Comparison of ENCODE assay signal across 21 cellular contexts in genomic region chr2:200929334-200930249, GRCh38. TPM values are rescaled to one million over a fixed set of nuclear protein-coding genes. Genes with fewer than 3 reads are reported as not detected.
DNase-seq lines count a peak whose midpoint lies in the region; ATAC-seq, FAIRE-seq and TF ChIP-seq lines count a peak whose summit lies in the region.
"Had no signal": no experiment of that assay in that cellular context is flagged by ENCODE, and none has a peak within 500 bp of the region (broad histone marks: within the 10 kb centered on the region; RNA-seq: fewer than 3 reads in every experiment).

No MANE protein-coding gene starts in this region.

- H3F3A ChIP-seq in PC-3 (ENCODE audit: low read length, unreplicated experiment): no peaks in the 10 kb centered on the region

- H3K27ac Mint-ChIP-seq in activated CD8-positive, alpha-beta memory T cell treated with anti-CD3 and anti-CD28 coated beads, Interleukin-2, amount 10 ng/mL, durations not matched to agents 7 days and 5 days: peak overlapping the region; percentile 19
- H3K27ac Mint-ChIP-seq in nephron progenitor cell: peak overlapping the region; percentile 11
- H3K27ac Mint-ChIP-seq: T-helper 2 cell treated with Interferon-gamma antibody and Interleukin-4, amounts not matched to agents 5 μg/mL and 100 μg/mL, for 36 hours had no signal

- H3K4me2 ChIP-seq in PC-3 (ENCODE audit: low read length): no peak overlapping the region

- no peaks in the 10 kb centered on the region for H3K9me3 Mint-ChIP-seq in activated CD8-positive, alpha-beta memory T cell treated with anti-CD3 and anti-CD28 coated beads, Interleukin-2, amount 10 ng/mL, durations not matched to agents 7 days and 5 days (ENCODE audit: low read depth)
- H3K9me3 Mint-ChIP-seq in nephron progenitor cell: no peaks in the 10 kb centered on the region
- H3K9me3 Mint-ChIP-seq: T-helper 2 cell treated with Interferon-gamma antibody and Interleukin-4, amounts not matched to agents 5 μg/mL and 100 μg/mL, for 36 hours had no signal

- BruUV-seq in PC-3 (replicated peaks; lab: Mats Ljungman, UMichigan): no TSS peak

- H3K36me3 Mint-ChIP-seq in activated CD8-positive, alpha-beta memory T cell treated with anti-CD3 and anti-CD28 coated beads, Interleukin-2, amount 10 ng/mL, durations not matched to agents 7 days and 5 days: peaks cover 28% of the 10 kb centered on the region
- H3K36me3 Mint-ChIP-seq in nephron progenitor cell (ENCODE audit: low read depth): peaks cover 47% of the 10 kb centered on the region

- H3K9me2 ChIP-seq in PC-3 (replicated peaks; ENCODE audit: low read length): no peaks in the 10 kb centered on the region

- intact Hi-C loops in PC-3 (cut with micrococcal nuclease): no loop called here
- intact Hi-C loops in Right ventricle myocardium superior (cut with DNase I): no loop called here

- H3K4me3 Mint-ChIP-seq in activated CD8-positive, alpha-beta memory T cell treated with anti-CD3 and anti-CD28 coated beads, Interleukin-2, amount 10 ng/mL, durations not matched to agents 7 days and 5 days: no peak overlapping the region
- no peak overlapping the region for H3K4me3 Mint-ChIP-seq in nephron progenitor cell
- H3K4me3 Mint-ChIP-seq: T-helper 2 cell treated with Interferon-gamma antibody and Interleukin-4, amounts not matched to agents 5 μg/mL and 100 μg/mL, for 36 hours had no signal

- no peaks in the 10 kb centered on the region for H4K20me1 ChIP-seq in PC-3 (ENCODE audit: low read length)

- H3K79me2 ChIP-seq in PC-3 (ENCODE audit: low read length): no peaks in the 10 kb centered on the region

- ATAC-seq in activated CD8-positive, alpha-beta memory T cell treated with anti-CD3 and anti-CD28 coated beads, Interleukin-2, amount 10 ng/mL, durations not matched to agents 7 days and 5 days: no peak
- ATAC-seq in PC-3: peak; percentile 46; the same call in 1 of the 2 replicates
- ATAC-seq in Right ventricle myocardium superior (ENCODE audit: poor library complexity): no peak
- ATAC-seq: K562, left ventricle myocardium superior had no signal

- TF ChIP-seq CTCF in PC-3 (conservative IDR thresholded peaks at IDR 0.05; ENCODE audit: low read depth, low read length) (no peak), bronchial epithelial cell (IDR thresholded peaks at IDR 0.05; ENCODE audit: insufficient read depth, low read length, severe bottlenecking) (no peak), nephron progenitor cell (IDR thresholded peaks at IDR 0.05) (no peak)

- CTCF ChIA-PET in activated CD8-positive, alpha-beta memory T cell treated with anti-CD3 and anti-CD28 coated beads, Interleukin-2, amount 10 ng/mL, durations not matched to agents 7 days and 5 days (lab: Charles Lee): interaction anchor here (0.8 kb wide), 1 partner anchor 140 kb away, joined by 3 read pairs; no protein-coding TSS in a partner anchor
- CTCF ChIA-PET in PC-3 (lab: Charles Lee): interaction anchor here (0.6 kb wide), 1 partner anchor 28 kb away, joined by 6 read pairs; no protein-coding TSS in a partner anchor

- H3K4me3 ChIP-seq in PC-3 (ENCODE audit: low read length): no peak overlapping the region
- no peak overlapping the region for H3K4me3 ChIP-seq in bronchial epithelial cell (ENCODE audit: low read depth, low read length)
- H3K4me3 ChIP-seq: coronary artery, K562, suprapubic skin had no signal

- no peaks in the 10 kb centered on the region for H3K27me3 ChIP-seq in PC-3 (ENCODE audit: low read length)
- H3K27me3 ChIP-seq in bronchial epithelial cell (ENCODE audit: control insufficient read depth, insufficient read depth, low read length): no peaks in the 10 kb centered on the region
- H3K27me3 ChIP-seq: suprapubic skin had no signal

- no peak for DNase-seq in activated CD8-positive, alpha-beta memory T cell treated with anti-CD3 and anti-CD28 coated beads, Interleukin-2, amount 10 ng/mL, durations not matched to agents 7 days and 5 days
- no peak for DNase-seq in activated CD8-positive, alpha-beta memory T cell treated with anti-CD3 and anti-CD28 coated beads, Interleukin-2, amount 50 U/mL, for 4 hours
- DNase-seq in PC-3 (peak; percentile 34), bronchial epithelial cell (ENCODE audit: low read depth) (peak; percentile 66), nephron progenitor cell (no peak), Right ventricle myocardium superior (no peak), NCI-H187 (lab: John Stamatoyannopoulos, UW) (no peak), COLO668 (lab: John Stamatoyannopoulos, UW; ENCODE audit: unreplicated experiment) (no peak)
- DNase-seq: activated CD4-positive, alpha-beta T cell treated with anti-CD3 and anti-CD28 coated beads, Interleukin-2, amount 50 U/mL, for 4 hours; amniotic stem cell; Caco-2; H7; hippocampal formation; left ventricle myocardium superior; NCI-H1417 treated with DMSO at 0.1 percent for 48 hours; NCI-H510A treated with DMSO at 0.1 percent for 48 hours; RPMI8226 had no signal

- peaks cover 34% of the 10 kb centered on the region for H3K36me3 ChIP-seq in PC-3 (ENCODE audit: low read depth, low read length)
- H3K36me3 ChIP-seq in bronchial epithelial cell (ENCODE audit: control insufficient read depth, insufficient read depth, low read length): peaks cover under 1% of the 10 kb centered on the region

- H3K4me1 ChIP-seq in PC-3 (ENCODE audit: insufficient read depth, low read length): 0 out of 2 replicates have a peak, but pooled peaks cover 3% of the 10 kb centered on the region
- H3K4me1 ChIP-seq: suprapubic skin had no signal

- no peak overlapping the region for H2AFZ ChIP-seq in PC-3 (ENCODE audit: low read length)

- H3K4me1 Mint-ChIP-seq in activated CD8-positive, alpha-beta memory T cell treated with anti-CD3 and anti-CD28 coated beads, Interleukin-2, amount 10 ng/mL, durations not matched to agents 7 days and 5 days: peaks cover 11% of the 10 kb centered on the region
- no peaks in the 10 kb centered on the region for H3K4me1 Mint-ChIP-seq in nephron progenitor cell

- no peak overlapping the region for H3K27ac ChIP-seq in PC-3 (ENCODE audit: low read length)
- H3K27ac ChIP-seq: coronary artery, suprapubic skin had no signal

- no peak overlapping the region for H3K9ac ChIP-seq in PC-3 (ENCODE audit: low read length)

- POLR2A ChIA-PET in PC-3 (lab: Charles Lee; ENCODE audit: unreplicated experiment): no interaction called here

- no peak for FAIRE-seq in bronchial epithelial cell (lab: Jason Lieb, UNC)
- FAIRE-seq: K562 had no signal

- H3K27me3 Mint-ChIP-seq in activated CD8-positive, alpha-beta memory T cell treated with anti-CD3 and anti-CD28 coated beads, Interleukin-2, amount 10 ng/mL, durations not matched to agents 7 days and 5 days: no peaks in the 10 kb centered on the region
- H3K27me3 Mint-ChIP-seq in nephron progenitor cell (ENCODE audit: low read depth, poor library complexity): no peaks in the 10 kb centered on the region

- no peaks in the 10 kb centered on the region for H3K9me3 ChIP-seq in PC-3 (ENCODE audit: low read length)
- H3K9me3 ChIP-seq: Caco-2, suprapubic skin had no signal

RNA-seq across cellular contexts. Expression of gene ORC2, which starts 33.9 kb away (rescaled TPM):
- total RNA-seq in activated CD8-positive, alpha-beta memory T cell treated with anti-CD3 and anti-CD28 coated beads, Interleukin-2, amount 10 ng/mL, durations not matched to agents 7 days and 5 days: 10 to 100 TPM; 54.8 to 57.8 TPM
- 17.7 and 25.9 TPM in 2 replicates for total RNA-seq in PC-3 (2014; rRNA removed)
- total RNA-seq in bronchial epithelial cell: 14.5 and 16.3 TPM in 2 replicates
- 20.4 TPM for total RNA-seq in Right ventricle myocardium superior

RNA-seq across cellular contexts. Expression of gene NIF3L1, which starts 40.4 kb away (rescaled TPM):
- 10 to 100 TPM; 28.3 to 37.6 TPM for total RNA-seq in activated CD8-positive, alpha-beta memory T cell treated with anti-CD3 and anti-CD28 coated beads, Interleukin-2, amount 10 ng/mL, durations not matched to agents 7 days and 5 days
- total RNA-seq in PC-3 (2014; rRNA removed) (63.1 and 81.5 TPM in 2 replicates), bronchial epithelial cell (21.5 and 24.2 TPM in 2 replicates), Right ventricle myocardium superior (15.3 TPM)

RNA-seq across cellular contexts. Expression of gene PPIL3, which starts 40.7 kb away (rescaled TPM):
- 10 to 100 TPM; 40.2 to 41.5 TPM for total RNA-seq in activated CD8-positive, alpha-beta memory T cell treated with anti-CD3 and anti-CD28 coated beads, Interleukin-2, amount 10 ng/mL, durations not matched to agents 7 days and 5 days
- total RNA-seq in PC-3 (2014; rRNA removed) (25.9 and 37.1 TPM in 2 replicates), bronchial epithelial cell (34.5 and 50.3 TPM in 2 replicates), Right ventricle myocardium superior (27.9 TPM)

Comparison
In these comparisons a context has a peak if more than half of its experiments do, and no peak if none do; other contexts are left out.
1. DNase-seq: peak in PC-3 (single experiment) and bronchial epithelial cell (single experiment); none in activated CD8-positive, alpha-beta memory T cell treated with anti-CD3 and anti-CD28 coated beads, Interleukin-2, amount 10 ng/mL, durations not matched to agents 7 days and 5 days (single experiment), activated CD8-positive, alpha-beta memory T cell treated with anti-CD3 and anti-CD28 coated beads, Interleukin-2, amount 50 U/mL, for 4 hours (single experiment), nephron progenitor cell (single experiment), Right ventricle myocardium superior (single experiment), NCI-H187 (0 of 2) and COLO668 (single experiment).